ENCODE assay signal across 19 cellular contexts in the genomic region with DNA sequence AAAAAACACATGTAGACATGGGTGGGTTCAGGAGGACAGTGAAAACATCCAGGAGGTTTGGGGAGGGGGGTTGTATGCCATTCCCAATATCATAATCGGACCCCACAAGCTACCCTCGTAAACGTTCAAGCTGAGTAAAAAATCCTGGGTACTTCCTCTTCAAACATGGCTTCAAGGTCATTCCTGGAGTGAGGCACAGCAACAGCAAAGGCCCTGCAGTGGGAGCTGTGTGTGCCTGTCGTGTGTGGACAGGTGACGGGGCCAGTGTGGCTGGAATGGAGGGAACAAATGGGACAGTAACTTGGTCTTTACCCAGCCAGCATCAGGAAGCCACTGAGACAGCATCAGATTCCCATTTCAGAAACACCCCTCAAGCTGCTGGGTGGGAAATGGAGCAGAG.
DNase-seq lines count a peak whose midpoint lies in the region; ATAC-seq, FAIRE-seq and TF ChIP-seq lines count a peak whose summit lies in the region.
"Had no signal": no experiment of that assay in that cellular context is flagged by ENCODE, and none has a peak within 500 bp of the region (broad histone marks: within the 10 kb centered on the region; RNA-seq: fewer than 3 reads in every experiment).

No MANE protein-coding gene starts in this region.

- H3K4me1 ChIP-seq in osteoblast (ENCODE audit: insufficient read depth, low read length) (no peaks in the 10 kb centered on the region), upper lobe of right lung (no peaks in the 10 kb centered on the region)

- DNase-seq in dorsolateral prefrontal cortex (no peak), osteoblast (ENCODE audit: insufficient read length, low spot score, missing footprints) (peak; percentile 56), upper lobe of right lung (peak; percentile 5), left lobe of liver (ENCODE audit: low spot score) (no peak), HTR-8/SVneo (ENCODE audit: insufficient read length, low spot score) (no peak)
- DNase-seq: Calu3; CD4-positive, alpha-beta memory T cell; COR-L47; DMS53; GF-D8; HCEC 1CT had no signal

- H3K79me2 ChIP-seq in osteoblast (ENCODE audit: insufficient read depth, low read length), result no peaks in the 10 kb centered on the region

- no peaks in the 10 kb centered on the region for H3K9me3 ChIP-seq in osteoblast (ENCODE audit: low read depth, low read length)
- no peaks in the 10 kb centered on the region for H3K9me3 ChIP-seq in upper lobe of right lung

- ATAC-seq in upper lobe of right lung, result no peak
- ATAC-seq in left lobe of liver, result no peak
- no peak for ATAC-seq in GM18520 (IDR thresholded peaks at IDR 0.05; ENCODE audit: unreplicated experiment)
- no peak for ATAC-seq in HG02571 (IDR thresholded peaks at IDR 0.05; ENCODE audit: unreplicated experiment)
- ATAC-seq: GM23338 had no signal

- H4K20me1 ChIP-seq in osteoblast (ENCODE audit: insufficient read depth, low read length), result no peaks in the 10 kb centered on the region

- intact Hi-C loops in dorsolateral prefrontal cortex (cut with DNase I) (no loop called here), upper lobe of right lung (cut with DNase I) (no loop called here)

- FAIRE-seq in HTR-8/SVneo (lab: Jason Lieb, UNC), result no peak
- FAIRE-seq: GM12891, GM18507, GM19239, H54 had no signal

- H3K36me3 ChIP-seq in osteoblast (ENCODE audit: insufficient read depth, low read length) (no peaks in the 10 kb centered on the region), upper lobe of right lung (no peaks in the 10 kb centered on the region)

- no peak overlapping the region for H2AFZ ChIP-seq in osteoblast (ENCODE audit: low read length)
- H2AFZ ChIP-seq: GM23338 had no signal

- H3K4me3 ChIP-seq in dorsolateral prefrontal cortex (no peak overlapping the region), osteoblast (ENCODE audit: insufficient read depth, low read length) (no peak overlapping the region), upper lobe of right lung (no peak overlapping the region)
- H3K4me3 ChIP-seq: GM23338 had no signal

- no peak overlapping the region for H3K4me2 ChIP-seq in osteoblast (ENCODE audit: insufficient read depth, low read length)
- H3K4me2 ChIP-seq: GM23338 had no signal

- H3K27me3 ChIP-seq in dorsolateral prefrontal cortex (no peaks in the 10 kb centered on the region), osteoblast (ENCODE audit: insufficient read depth, low read length) (peaks cover 7% of the 10 kb centered on the region), upper lobe of right lung (no peaks in the 10 kb centered on the region)

- no peak for TF ChIP-seq CTCF in dorsolateral prefrontal cortex (IDR thresholded peaks at IDR 0.05 in 54 of 56, conservative IDR thresholded peaks at IDR 0.05 in 2 of 56; ENCODE audit: low read depth in 1 of 56, partially characterized antibody in 56 of 56)
- no peak for TF ChIP-seq CTCF in osteoblast (IDR thresholded peaks at IDR 0.05; ENCODE audit: extremely low read depth, low read depth, low read length)
- no peak for TF ChIP-seq CTCF in upper lobe of right lung (IDR thresholded peaks at IDR 0.05)

- H3K27ac ChIP-seq in angular gyrus (ENCODE audit: low read depth, low read length), result peak overlapping the region; percentile 33
- peak overlapping the region in 30 of 59 donors; percentile 1 to 86 (median 48) for H3K27ac ChIP-seq in dorsolateral prefrontal cortex
- no peak overlapping the region for H3K27ac ChIP-seq in osteoblast (ENCODE audit: low read depth, low read length)
- no peak overlapping the region for H3K27ac ChIP-seq in upper lobe of right lung

Comparison
In these comparisons a context has a peak if more than half of its experiments do, and no peak if none do; other contexts are left out.
1. H3K27ac ChIP-seq: peak in angular gyrus (single experiment) and dorsolateral prefrontal cortex (30 of 59); none in osteoblast (single experiment) and upper lobe of right lung (single experiment).
2. DNase-seq: peak in osteoblast (single experiment) and upper lobe of right lung (single experiment); none in dorsolateral prefrontal cortex (0 of 10), left lobe of liver (single experiment) and HTR-8/SVneo (single experiment).